ENCODE assay signal across 25 cellular contexts in genomic region chr11:3890014-3890413, GRCh38.
"Had no signal": no experiment of that assay in that cellular context is flagged by ENCODE, and none has a peak within 500 bp of the region (broad histone marks: within the 10 kb centered on the region; RNA-seq: fewer than 3 reads in every experiment).

No MANE protein-coding gene starts in this region.

- H3K27ac ChIP-seq: body of pancreas, cardiac muscle cell, foreskin keratinocyte, left lung, parathyroid adenoma, thoracic aorta, upper lobe of left lung, VCaP had no signal

- ATAC-seq: activated CD4-positive, CD25-positive, alpha-beta regulatory T cell treated with anti-CD3 and anti-CD28 coated beads, Interleukin-2, amount 50 U/mL, for 24 hours; body of pancreas; foreskin keratinocyte; left lung; sciatic nerve; stimulated activated naive B cell treated with anti-CD40 and anti-IgM and Interleukin-4, amounts not matched to agents 10 μg/mL and 1 μg/mL and 100 μg/mL, for 72 hours had no signal

- H3K9me3 Mint-ChIP-seq: activated naive CD4-positive, alpha-beta T cell treated with anti-CD3 and anti-CD28 coated beads, Interleukin-2, amount 50 U/mL, for 24 hours; dendritic cell treated with granulocyte-macrophage colony-stimulating factor and Interleukin-4, amounts not matched to agents 40 ng/mL and 50 ng/mL, for 4 days; nephron progenitor cell; stimulated activated naive B cell treated with anti-CD40 and anti-IgM and Interleukin-4, amounts not matched to agents 10 μg/mL and 1 μg/mL and 100 μg/mL, for 72 hours; T-helper 2 cell treated with Interferon-gamma antibody and Interleukin-4, amounts not matched to agents 5 μg/mL and 100 μg/mL, for 36 hours had no signal

- H3K36me3 ChIP-seq: cardiac muscle cell, left lung, thoracic aorta, upper lobe of left lung had no signal

- DNase-seq: activated CD4-positive, alpha-beta T cell treated with anti-CD3 and anti-CD28 coated beads, Interleukin-2, amount 50 U/mL, for 1 hour; activated gamma-delta T cell treated with Interleukin-2 at 50 U/mL for 16 hours; activated T-cell treated with anti-CD3 and anti-CD28 coated beads, Interleukin-2, amount 50 U/mL, for 1 hour; anterior cingulate cortex; body of pancreas; effector CD4-positive, alpha-beta T cell; erythroblast; foreskin keratinocyte; left lung; midbrain; nephron progenitor cell; nucleus accumbens; small intestine; stimulated activated CD4-positive, alpha-beta T cell treated with anti-CD3 and anti-CD28 coated beads, Interleukin-2, amount 100 ng/mL, for 24 hours; stimulated activated naive B cell treated with anti-CD40 and anti-IgM and Interleukin-4, amounts not matched to agents 10 μg/mL and 1 μg/mL and 100 μg/mL, for 72 hours; upper lobe of left lung had no signal

- H3K9ac ChIP-seq: parathyroid adenoma had no signal

- H3K4me3 ChIP-seq: body of pancreas, cardiac muscle cell, left lung, thoracic aorta, upper lobe of left lung had no signal

- H3K4me1 ChIP-seq: parathyroid adenoma had no signal

- H3K4me3 Mint-ChIP-seq: activated naive CD4-positive, alpha-beta T cell treated with anti-CD3 and anti-CD28 coated beads, Interleukin-2, amount 50 U/mL, for 24 hours; dendritic cell treated with granulocyte-macrophage colony-stimulating factor and Interleukin-4, amounts not matched to agents 40 ng/mL and 50 ng/mL, for 4 days; nephron progenitor cell; stimulated activated naive B cell treated with anti-CD40 and anti-IgM and Interleukin-4, amounts not matched to agents 10 μg/mL and 1 μg/mL and 100 μg/mL, for 72 hours; T-helper 2 cell treated with Interferon-gamma antibody and Interleukin-4, amounts not matched to agents 5 μg/mL and 100 μg/mL, for 36 hours had no signal

- H3K27me3 Mint-ChIP-seq: activated naive CD4-positive, alpha-beta T cell treated with anti-CD3 and anti-CD28 coated beads, Interleukin-2, amount 50 U/mL, for 24 hours; dendritic cell treated with granulocyte-macrophage colony-stimulating factor and Interleukin-4, amounts not matched to agents 40 ng/mL and 50 ng/mL, for 4 days; stimulated activated naive B cell treated with anti-CD40 and anti-IgM and Interleukin-4, amounts not matched to agents 10 μg/mL and 1 μg/mL and 100 μg/mL, for 72 hours had no signal

- H3K27ac Mint-ChIP-seq: activated naive CD4-positive, alpha-beta T cell treated with anti-CD3 and anti-CD28 coated beads, Interleukin-2, amount 50 U/mL, for 24 hours; dendritic cell treated with granulocyte-macrophage colony-stimulating factor and Interleukin-4, amounts not matched to agents 40 ng/mL and 50 ng/mL, for 4 days; nephron progenitor cell; T-helper 2 cell treated with Interferon-gamma antibody and Interleukin-4, amounts not matched to agents 5 μg/mL and 100 μg/mL, for 36 hours had no signal

- H3K9me3 ChIP-seq: body of pancreas, left lung, thoracic aorta, upper lobe of left lung had no signal

- H3K27me3 ChIP-seq: body of pancreas, cardiac muscle cell, foreskin keratinocyte, left lung, upper lobe of left lung had no signal
